In genomic region chr12:120500577-120500976, GRCh38 we compare ENCODE assay signal across 1 cellular context.
TF ChIP-seq lines count a peak whose summit lies in the region.

No MANE protein-coding gene starts in this region.

TF ChIP-seq in WTC11, 78 proteins besides CTCF, POLR2A, EP300 and RAD21 (continued from another document):
- TF ChIP-seq, protein P1, sequence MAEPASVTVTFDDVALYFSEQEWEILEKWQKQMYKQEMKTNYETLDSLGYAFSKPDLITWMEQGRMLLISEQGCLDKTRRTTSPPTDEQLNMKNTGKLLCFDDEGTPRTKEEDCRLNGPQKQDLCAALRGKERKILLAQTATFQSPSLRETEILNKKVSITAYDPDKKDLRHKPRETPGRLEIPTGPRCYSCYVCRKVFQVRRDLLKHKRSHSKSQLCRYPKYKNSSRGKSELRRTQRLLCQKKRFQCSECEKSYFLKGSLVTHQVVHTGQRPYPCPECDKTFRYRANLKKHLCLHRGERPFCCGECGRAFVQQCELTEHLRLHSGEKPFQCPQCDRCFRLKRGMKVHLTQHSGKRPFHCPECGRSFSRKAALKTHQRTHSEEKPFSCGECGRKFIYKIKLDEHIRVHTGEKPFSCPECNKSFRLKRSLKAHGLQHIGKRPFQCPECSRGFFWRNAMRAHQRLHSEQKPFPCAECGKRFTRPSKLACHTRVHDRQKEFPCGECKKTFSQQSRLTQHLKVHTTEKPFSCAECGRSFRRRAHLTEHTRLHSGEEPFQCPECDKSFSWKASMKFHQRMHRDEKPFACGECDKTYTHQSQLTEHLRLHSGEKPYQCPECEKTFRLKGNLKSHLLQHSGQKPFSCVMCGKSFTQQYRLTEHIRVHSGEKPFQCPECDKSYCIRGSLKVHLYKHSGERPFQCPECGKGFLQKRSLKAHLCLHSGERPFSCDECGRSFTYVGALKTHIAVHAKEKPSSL (CRISPR knock-in tag; conservative IDR thresholded peaks at IDR 0.05): no peak
- TF ChIP-seq RORB (CRISPR knock-in tag; IDR thresholded peaks at IDR 0.05) (no peak), HMGA2 (CRISPR knock-in tag; IDR thresholded peaks at IDR 0.05) (no peak), ZNF512 (CRISPR knock-in tag; IDR thresholded peaks at IDR 0.05; ENCODE audit: borderline replicate concordance) (no peak), NFE2L1 (CRISPR knock-in tag; IDR thresholded peaks at IDR 0.05) (no peak)
